Comparison of ENCODE assay signal across 10 cellular contexts in genomic region chr1:186491351-186491750, GRCh38. TPM values are rescaled to one million over a fixed set of nuclear protein-coding genes. Genes with fewer than 3 reads are reported as not detected.
"Had no signal": no experiment of that assay in that cellular context is flagged by ENCODE, and none has a peak within 500 bp of the region (broad histone marks: within the 10 kb centered on the region; RNA-seq: fewer than 3 reads in every experiment).

No MANE protein-coding gene starts in this region.

- H3K9ac ChIP-seq: GM23248 had no signal

- H3K27ac Mint-ChIP-seq: H9 had no signal

- H3K4me3 ChIP-seq: GM23248, K562 had no signal

- H3K9me3 Mint-ChIP-seq: H9 had no signal

- H3K4me3 Mint-ChIP-seq: H9 had no signal

- H2AFZ ChIP-seq: GM23248 had no signal

- FAIRE-seq: H1, H54, HTR-8/SVneo, K562 had no signal

- H3K27ac ChIP-seq: GM23248 had no signal

- H3K4me1 Mint-ChIP-seq: H9 had no signal

- DNase-seq: GM23248, H9, HCEC 1CT, IMR-90, KG1 had no signal

- ATAC-seq: K562 had no signal

RNA-seq across cellular contexts. Expression of gene PDC, which starts 30.4 kb away (rescaled TPM):
- total RNA-seq: GM23248, H1, H9, HT-29, IMR-90, K562 had no signal
- polyA plus RNA-seq: H1, IMR-90, K562 had no signal
